ENCODE assay signal across 31 cellular contexts in genomic region chr2:207215300-207215699, GRCh38.
"Had no signal": no experiment of that assay in that cellular context is flagged by ENCODE, and none has a peak within 500 bp of the region (broad histone marks: within the 10 kb centered on the region; RNA-seq: fewer than 3 reads in every experiment).

No MANE protein-coding gene starts in this region.

- H3K27me3 ChIP-seq: brain microvascular endothelial cell, Peyer's patch, SJSA1 had no signal

- H3K9me3 ChIP-seq: Peyer's patch, SJSA1, SK-N-SH had no signal

- H3K4me1 Mint-ChIP-seq: activated CD4-positive, alpha-beta memory T cell treated with anti-CD3 and anti-CD28 coated beads, Interleukin-2, amount 10 ng/mL, durations not matched to agents 7 days and 5 days; activated CD8-positive, alpha-beta memory T cell treated with anti-CD3 and anti-CD28 coated beads, Interleukin-2, amount 10 ng/mL, durations not matched to agents 7 days and 5 days; activated naive CD4-positive, alpha-beta T cell treated with anti-CD3 and anti-CD28 coated beads, Interleukin-2, amount 10 ng/mL, durations not matched to agents 7 days and 5 days had no signal

- H3K27me3 Mint-ChIP-seq: activated naive CD8-positive, alpha-beta T cell had no signal

- ATAC-seq: activated CD8-positive, alpha-beta memory T cell treated with anti-CD3 and anti-CD28 coated beads, Interleukin-2, amount 10 ng/mL, durations not matched to agents 7 days and 5 days; K562; PC-3 had no signal

- H3K9me2 ChIP-seq: SK-N-SH had no signal

- H3K9ac ChIP-seq: SK-N-SH had no signal

- H3K4me3 Mint-ChIP-seq: activated CD4-positive, alpha-beta memory T cell treated with anti-CD3 and anti-CD28 coated beads, Interleukin-2, amount 10 ng/mL, durations not matched to agents 7 days and 5 days; activated CD8-positive, alpha-beta memory T cell treated with anti-CD3 and anti-CD28 coated beads, Interleukin-2, amount 10 ng/mL, durations not matched to agents 7 days and 5 days; activated naive CD4-positive, alpha-beta T cell treated with anti-CD3 and anti-CD28 coated beads, Interleukin-2, amount 10 ng/mL, durations not matched to agents 7 days and 5 days; activated naive CD8-positive, alpha-beta T cell; T-helper 1 cell treated with Interleukin-12 subunit alpha and Interleukin-12 subunit beta and Interleukin-4 antibody, amounts not matched to agents 30 μg/mL and 1 μg/mL, for 36 hours; T-helper 2 cell treated with Interferon-gamma antibody and Interleukin-4, amounts not matched to agents 5 μg/mL and 100 μg/mL, for 36 hours had no signal

- H3K36me3 Mint-ChIP-seq: activated CD8-positive, alpha-beta memory T cell treated with anti-CD3 and anti-CD28 coated beads, Interleukin-2, amount 10 ng/mL, durations not matched to agents 7 days and 5 days; activated naive CD4-positive, alpha-beta T cell treated with anti-CD3 and anti-CD28 coated beads, Interleukin-2, amount 10 ng/mL, durations not matched to agents 7 days and 5 days; activated naive CD8-positive, alpha-beta T cell had no signal

- H3K4me3 ChIP-seq: K562, Peyer's patch, SJSA1 had no signal

- DNase-seq: activated CD4-positive, alpha-beta memory T cell treated with anti-CD3 and anti-CD28 coated beads, Interleukin-2, amount 10 ng/mL, durations not matched to agents 7 days and 5 days; activated CD4-positive, alpha-beta T cell treated with anti-CD3 and anti-CD28 coated beads for 4 hours; activated CD4-positive, alpha-beta T cell treated with anti-CD3 and anti-CD28 coated beads, Interleukin-2, amount 50 U/mL, for 1 hour; activated CD4-positive, CD25-positive, alpha-beta regulatory T cell treated with anti-CD3 and anti-CD28 coated beads, Interleukin-2, amount 50 U/mL, for 72 hours; activated CD8-positive, alpha-beta memory T cell treated with anti-CD3 and anti-CD28 coated beads for 24 hours; activated CD8-positive, alpha-beta memory T cell treated with anti-CD3 and anti-CD28 coated beads, Interleukin-2, amount 10 ng/mL, durations not matched to agents 7 days and 5 days; activated CD8-positive, alpha-beta memory T cell treated with anti-CD3 and anti-CD28 coated beads, Interleukin-2, amount 50 U/mL, for 48 hours; activated effector memory CD4-positive, alpha-beta T cell treated with Interleukin-2 at 50 U/mL for 16 hours; activated naive CD4-positive, alpha-beta T cell treated with anti-CD3 and anti-CD28 coated beads, Interleukin-2, amount 10 ng/mL, durations not matched to agents 7 days and 5 days; activated naive CD8-positive, alpha-beta T cell treated with anti-CD3 and anti-CD28 coated beads, Interleukin-2, amount 50 U/mL, for 24 hours; activated T-cell treated with anti-CD3 and anti-CD28 coated beads, Interleukin-2, amount 50 U/mL, for 48 hours; anterior cingulate cortex; brain microvascular endothelial cell; central memory CD4-positive, alpha-beta T cell; NCI-H1092 treated with DMSO at 0.1 percent for 48 hours; NCI-H1694; NCI-H1930; NCI-H2081 treated with DMSO at 0.1 percent for 48 hours; NCI-H345; NCI-H526; PC-3; Peyer's patch; RPMI8226; SHP77 treated with DMSO at 0.1 percent for 48 hours; SK-N-SH had no signal

- H3K27ac Mint-ChIP-seq: activated CD4-positive, alpha-beta memory T cell treated with anti-CD3 and anti-CD28 coated beads, Interleukin-2, amount 10 ng/mL, durations not matched to agents 7 days and 5 days; activated CD8-positive, alpha-beta memory T cell treated with anti-CD3 and anti-CD28 coated beads, Interleukin-2, amount 10 ng/mL, durations not matched to agents 7 days and 5 days; activated naive CD4-positive, alpha-beta T cell treated with anti-CD3 and anti-CD28 coated beads, Interleukin-2, amount 10 ng/mL, durations not matched to agents 7 days and 5 days; activated naive CD8-positive, alpha-beta T cell; T-helper 1 cell treated with Interleukin-12 subunit alpha and Interleukin-12 subunit beta and Interleukin-4 antibody, amounts not matched to agents 30 μg/mL and 1 μg/mL, for 36 hours; T-helper 2 cell treated with Interferon-gamma antibody and Interleukin-4, amounts not matched to agents 5 μg/mL and 100 μg/mL, for 36 hours had no signal

- FAIRE-seq: K562, TTC549 had no signal

- H3K4me2 ChIP-seq: SK-N-SH had no signal

- H3K36me3 ChIP-seq: brain microvascular endothelial cell, Peyer's patch, SJSA1 had no signal

- H3K9me3 Mint-ChIP-seq: activated CD4-positive, alpha-beta memory T cell treated with anti-CD3 and anti-CD28 coated beads, Interleukin-2, amount 10 ng/mL, durations not matched to agents 7 days and 5 days; activated naive CD4-positive, alpha-beta T cell treated with anti-CD3 and anti-CD28 coated beads, Interleukin-2, amount 10 ng/mL, durations not matched to agents 7 days and 5 days had no signal

- H3K4me1 ChIP-seq: Peyer's patch had no signal

- H3K27ac ChIP-seq: brain microvascular endothelial cell, Peyer's patch, SJSA1 had no signal
